ENCODE assay signal across 20 cellular contexts in genomic region chr4:185849543-185850185, GRCh38. TPM values are rescaled to one million over a fixed set of nuclear protein-coding genes. Genes with fewer than 3 reads are reported as not detected.
DNase-seq lines count a peak whose midpoint lies in the region; ATAC-seq lines count a peak whose summit lies in the region.
"Had no signal": no experiment of that assay in that cellular context is flagged by ENCODE, and none has a peak within 500 bp of the region (broad histone marks: within the 10 kb centered on the region; RNA-seq: fewer than 3 reads in every experiment).

No MANE protein-coding gene starts in this region.

- POLR2A ChIA-PET in naive thymus-derived CD4-positive, alpha-beta T cell (lab: Charles Lee), result no interaction called here

- in situ Hi-C loops in GM23248 (cut with MboI), result no loop called here

- no peaks in the 10 kb centered on the region for H3K79me2 ChIP-seq in GM23248 (ENCODE audit: insufficient read depth)

- no peak overlapping the region for H3K4me3 ChIP-seq in GM23248
- H3K4me3 ChIP-seq in naive thymus-derived CD4-positive, alpha-beta T cell (ENCODE audit: low read length), result no peak overlapping the region
- H3K4me3 ChIP-seq: adrenal gland, gastrocnemius medialis had no signal

- H4K20me1 ChIP-seq in GM23248 (ENCODE audit: insufficient read depth), result no peaks in the 10 kb centered on the region

- no peak overlapping the region for H3K4me2 ChIP-seq in GM23248 (ENCODE audit: unreplicated experiment)

- H3K9me3 ChIP-seq in GM23248 (ENCODE audit: low read depth), result no peaks in the 10 kb centered on the region
- H3K9me3 ChIP-seq in naive thymus-derived CD4-positive, alpha-beta T cell (ENCODE audit: control insufficient read depth in 2 of 3, low read length in 3 of 3), result no peaks in the 10 kb centered on the region
- H3K9me3 ChIP-seq: adrenal gland, Caco-2, gastrocnemius medialis had no signal

- H3K4me1 Mint-ChIP-seq in naive thymus-derived CD4-positive, alpha-beta T cell, result no peaks in the 10 kb centered on the region

- peaks cover 11% of the 10 kb centered on the region; the same call in 1 of the 2 replicates for H3F3A ChIP-seq in GM23248 (ENCODE audit: insufficient read depth)

- H3K36me3 Mint-ChIP-seq in naive thymus-derived CD4-positive, alpha-beta T cell, result peaks cover 0 to 1% (median 0%) of the 10 kb centered on the region in 5 donors

- peak overlapping the region; percentile 9; the same call in 1 of the 2 replicates for H3K27ac ChIP-seq in GM23248
- H3K27ac ChIP-seq in naive thymus-derived CD4-positive, alpha-beta T cell (ENCODE audit: low read depth, low read length), result no peak overlapping the region
- H3K27ac ChIP-seq: adrenal gland, gastrocnemius medialis, WERI-Rb-1 had no signal

- intact Hi-C loops in naive thymus-derived CD4-positive, alpha-beta T cell (cut with micrococcal nuclease), result no loop called here

- no peak overlapping the region for H3K4me3 Mint-ChIP-seq in naive thymus-derived CD4-positive, alpha-beta T cell
- H3K4me3 Mint-ChIP-seq: activated CD8-positive, alpha-beta T cell treated with anti-CD3 and anti-CD28 coated beads, Interleukin-2, amount 10 ng/mL, durations not matched to agents 7 days and 5 days; nephron progenitor cell; stimulated activated naive CD8-positive, alpha-beta T cell treated with anti-CD3 and anti-CD28 coated beads, Interleukin-15, Interleukin-2, amounts not matched to agents 100 ng/mL and 50 ng/mL, for 24 hours had no signal

- H3K9ac ChIP-seq in GM23248, result no peak overlapping the region

- WGBS in GM23248 (ENCODE audit: low coverage in 1 of 2, low lambda C conversion rate in 2 of 2, missing lambda C conversion rate in 2 of 2), 2 experiments, result 23 to 25% methylated on average over 7 of the region's 7 CpGs

- peak overlapping the region; percentile 22 for H2AFZ ChIP-seq in GM23248

- no peaks in the 10 kb centered on the region for H3K36me3 ChIP-seq in GM23248 (ENCODE audit: low read depth)
- H3K36me3 ChIP-seq in naive thymus-derived CD4-positive, alpha-beta T cell (ENCODE audit: control insufficient read depth in 2 of 3, insufficient read depth in 3 of 3, low read length in 3 of 3), result no peaks in the 10 kb centered on the region
- H3K36me3 ChIP-seq: adrenal gland, gastrocnemius medialis, WERI-Rb-1 had no signal

- peak; percentile 59 for DNase-seq in GM23248
- DNase-seq in fibroblast of gingiva (ENCODE audit: low read depth), result peak; percentile 61
- peak; percentile 40 for DNase-seq in inferior parietal cortex (ENCODE audit: extremely low spot score)
- peak; percentile 57 for DNase-seq in superior temporal gyrus (ENCODE audit: extremely low spot score)
- DNase-seq in activated gamma-delta T cell (lab: John Stamatoyannopoulos, UW), result no peak
- no peak for DNase-seq in naive thymus-derived CD4-positive, alpha-beta T cell
- DNase-seq: activated CD8-positive, alpha-beta T cell treated with anti-CD3 and anti-CD28 coated beads, Interleukin-2, amount 10 ng/mL, durations not matched to agents 7 days and 5 days; adrenal gland; Caco-2; gastrocnemius medialis; IMR-90; MM.1S; NCI-H2029; nephron progenitor cell; SHP77; T-helper 1 cell; WERI-Rb-1 had no signal

- peaks cover 0 to 22% (median 5%) of the 10 kb centered on the region in 11 donors for H3K9me3 Mint-ChIP-seq in naive thymus-derived CD4-positive, alpha-beta T cell

- no peak overlapping the region for H3K27ac Mint-ChIP-seq in naive thymus-derived CD4-positive, alpha-beta T cell
- H3K27ac Mint-ChIP-seq: activated CD8-positive, alpha-beta T cell treated with anti-CD3 and anti-CD28 coated beads, Interleukin-2, amount 10 ng/mL, durations not matched to agents 7 days and 5 days; nephron progenitor cell; stimulated activated naive CD8-positive, alpha-beta T cell treated with anti-CD3 and anti-CD28 coated beads, Interleukin-15, Interleukin-2, amounts not matched to agents 100 ng/mL and 50 ng/mL, for 24 hours had no signal

- ATAC-seq in GM19395 (IDR thresholded peaks at IDR 0.05; ENCODE audit: unreplicated experiment) (no peak), HG03342 (IDR thresholded peaks at IDR 0.05; ENCODE audit: unreplicated experiment) (no peak)
- ATAC-seq in naive thymus-derived CD4-positive, alpha-beta T cell, result no peak
- ATAC-seq: activated CD8-positive, alpha-beta T cell treated with anti-CD3 and anti-CD28 coated beads, Interleukin-2, amount 10 ng/mL, durations not matched to agents 7 days and 5 days; gastrocnemius medialis had no signal

- CTCF ChIA-PET in naive thymus-derived CD4-positive, alpha-beta T cell (lab: Charles Lee), result no interaction called here

- H3K9me2 ChIP-seq in GM23248 (ENCODE audit: insufficient read depth), result no peaks in the 10 kb centered on the region

- peaks cover 23% of the 10 kb centered on the region for H3K4me1 ChIP-seq in GM23248 (ENCODE audit: insufficient read depth)
- no peaks in the 10 kb centered on the region for H3K4me1 ChIP-seq in naive thymus-derived CD4-positive, alpha-beta T cell (ENCODE audit: control insufficient read depth in 2 of 2, insufficient read depth in 2 of 2, low read length in 2 of 2)

- H3K27me3 Mint-ChIP-seq in naive thymus-derived CD4-positive, alpha-beta T cell, result peaks cover 0 to 18% (median 0%) of the 10 kb centered on the region in 5 donors

- no peaks in the 10 kb centered on the region for H3K27me3 ChIP-seq in GM23248 (replicated peaks; ENCODE audit: insufficient read depth)
- no peaks in the 10 kb centered on the region for H3K27me3 ChIP-seq in naive thymus-derived CD4-positive, alpha-beta T cell (ENCODE audit: control insufficient read depth in 2 of 2, insufficient read depth in 2 of 2, low read length in 2 of 2)
- H3K27me3 ChIP-seq: adrenal gland, gastrocnemius medialis had no signal

RNA-seq across cellular contexts. Expression of gene SORBS2, which starts 37.7 kb away (rescaled TPM):
- total RNA-seq in GM23248 (2014; rRNA removed; shearing (Covaris generic)), result 0.32 and 5.8 TPM in 2 replicates
- polyA plus RNA-seq in GM23248 (2016; fragmentation: Nextera tagmentation; extraction: Ambion mirVana), result 1.5 and 2.3 TPM in 2 replicates
- total RNA-seq in naive thymus-derived CD4-positive, alpha-beta T cell, result 1 to 10 TPM in 1 of 5 experiments, under 1 TPM in 1, not detected in 3; 0.21 to 1.4 TPM
- not detected for polyA plus RNA-seq in naive thymus-derived CD4-positive, alpha-beta T cell
- total RNA-seq: activated CD8-positive, alpha-beta T cell treated with anti-CD3 and anti-CD28 coated beads, Interleukin-2, amount 10 ng/mL, durations not matched to agents 7 days and 5 days had no signal
- polyA plus RNA-seq: IMR-90 had no signal

Comparison
In these comparisons a context has a peak if more than half of its experiments do, and no peak if none do; other contexts are left out.
1. DNase-seq: peak in GM23248 (single experiment), fibroblast of gingiva (single experiment), inferior parietal cortex (single experiment) and superior temporal gyrus (single experiment); none in activated gamma-delta T cell (single experiment) and naive thymus-derived CD4-positive, alpha-beta T cell (0 of 9).